In genomic region chr1:109427171-109427467, GRCh38 we compare ENCODE assay signal across 8 cellular contexts.
DNase-seq lines count a peak whose midpoint lies in the region; TF ChIP-seq lines count a peak whose summit lies in the region.

No MANE protein-coding gene starts in this region.

- peak overlapping the region; percentile 75 for H3K4me2 ChIP-seq in KMS-11

- H3K36me3 ChIP-seq in KMS-11 (ENCODE audit: insufficient read depth) (no peaks in the 10 kb centered on the region; the same call in 1 of the 2 replicates), mucosa of rectum (ENCODE audit: control insufficient read depth in 2 of 2, insufficient read depth in 2 of 2, low read length in 2 of 2) (no peaks in the 10 kb centered on the region)

- no peaks in the 10 kb centered on the region for H3K9me3 ChIP-seq in mucosa of rectum (ENCODE audit: control insufficient read depth in 2 of 2, low read length in 2 of 2)

- DNase-seq in ACHN (peak; percentile 15), caudate nucleus (lab: John Stamatoyannopoulos, UW) (no peak), ecto neural progenitor cell (ENCODE audit: low spot score) (no peak), activated gamma-delta T cell treated with Interleukin-2 at 50 U/mL for 16 hours (no peak), COLO668 (lab: John Stamatoyannopoulos, UW; ENCODE audit: unreplicated experiment) (no peak), NCI-H187 treated with DMSO at 0.1 percent for 48 hours (lab: John Stamatoyannopoulos, UW) (no peak)

- peak overlapping the region; percentile 69 for H2AFZ ChIP-seq in KMS-11 (ENCODE audit: low read depth)

- H3K9ac ChIP-seq in KMS-11 (peak overlapping the region; percentile 72), mucosa of rectum (ENCODE audit: low read depth in 1 of 2, low read length in 2 of 2) (peak overlapping the region; percentile 52 to 62)

- peaks cover 12% of the 10 kb centered on the region for H4K20me1 ChIP-seq in KMS-11 (ENCODE audit: insufficient read depth)

- peak overlapping the region; percentile 78 for H3K27ac ChIP-seq in KMS-11
- peak overlapping the region; percentile 64 for H3K27ac ChIP-seq in caudate nucleus (ENCODE audit: low read depth, low read length)
- H3K27ac ChIP-seq in mucosa of rectum (ENCODE audit: low read depth in 2 of 2, low read length in 2 of 2) = peak overlapping the region; percentile 88 to 92

- H3K27me3 ChIP-seq in KMS-11 (ENCODE audit: insufficient read depth, low read depth) = no peaks in the 10 kb centered on the region
- H3K27me3 ChIP-seq in mucosa of rectum (ENCODE audit: control insufficient read depth in 2 of 2, insufficient read depth in 2 of 2, low read length in 2 of 2) = no peaks in the 10 kb centered on the region

- in situ Hi-C loops in ACHN (cut with HindIII; ENCODE audit: low pct_ligation_motif_present, low pct_unique_long_range_greater_than_20kb, low sequenced_read_pairs) = no loop called here

- H3K4me3 ChIP-seq in KMS-11 (IDR thresholded peaks at IDR 0.05; ENCODE audit: insufficient read depth, low read depth, low read length) (peak overlapping the region; percentile 98), mucosa of rectum (ENCODE audit: low read length in 2 of 2) (peak overlapping the region; percentile 94 to 98)

- H3K79me2 ChIP-seq in KMS-11 (ENCODE audit: insufficient read depth, low read depth) = peaks cover 50% of the 10 kb centered on the region

- H3K4me1 ChIP-seq in KMS-11 (ENCODE audit: low read depth, poor library complexity, severe bottlenecking) = peaks cover 33% of the 10 kb centered on the region
- peaks cover 6 to 20% of the 10 kb centered on the region in 2 donors for H3K4me1 ChIP-seq in mucosa of rectum (ENCODE audit: control insufficient read depth in 2 of 2, insufficient read depth in 2 of 2, low read length in 2 of 2)

- TF ChIP-seq CTCF in KMS-11 (conservative IDR thresholded peaks at IDR 0.05; ENCODE audit: low read depth, low read length) = no peak
